In genomic region chr12:30187426-30187825, GRCh38 we compare ENCODE assay signal across 7 cellular contexts.
"Had no signal": no experiment of that assay in that cellular context is flagged by ENCODE, and none has a peak within 500 bp of the region (broad histone marks: within the 10 kb centered on the region; RNA-seq: fewer than 3 reads in every experiment).

No MANE protein-coding gene starts in this region.

- H3K27ac ChIP-seq: HL-60, KMS-11 had no signal

- H3K9ac ChIP-seq: KMS-11 had no signal

- FAIRE-seq: HTR-8/SVneo had no signal

- DNase-seq: Karpas-422, Kasumi-1, KBM-7, KG1 had no signal

- H3K4me2 ChIP-seq: KMS-11 had no signal
